Comparison of ENCODE assay signal across 9 cellular contexts in the genomic region with DNA sequence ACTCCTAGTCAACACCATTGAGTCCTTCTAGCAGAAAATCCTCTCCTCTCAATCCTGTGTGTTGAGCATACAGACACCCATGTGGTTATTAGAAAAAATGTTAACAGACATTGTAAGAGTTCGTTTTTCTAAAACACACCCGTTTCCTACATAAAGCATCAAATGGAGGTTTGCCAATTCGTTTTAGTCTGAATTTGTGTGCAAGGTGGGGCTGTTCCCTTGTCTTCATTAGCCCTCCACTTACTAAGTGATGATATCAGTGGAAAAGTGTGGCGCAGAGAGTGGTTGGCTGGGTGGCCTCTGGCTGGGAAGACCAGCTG. TPM values are rescaled to one million over a fixed set of nuclear protein-coding genes. Genes with fewer than 3 reads are reported as not detected.
DNase-seq lines count a peak whose midpoint lies in the region; ATAC-seq and TF ChIP-seq lines count a peak whose summit lies in the region.
"Had no signal": no experiment of that assay in that cellular context is flagged by ENCODE, and none has a peak within 500 bp of the region (broad histone marks: within the 10 kb centered on the region; RNA-seq: fewer than 3 reads in every experiment).

No MANE protein-coding gene starts in this region.

- H3K4me3 Mint-ChIP-seq in GM23338 (peak overlapping the region; percentile 47), T-helper 17 cell (peak overlapping the region; percentile 99)

- H3K36me3 Mint-ChIP-seq in GM23338 (ENCODE audit: low read depth): peaks cover 16% of the 10 kb centered on the region
- peaks cover 12% of the 10 kb centered on the region for H3K36me3 Mint-ChIP-seq in T-helper 17 cell (ENCODE audit: low read depth)

- DNase-seq in GM23338 (ENCODE audit: low spot score): no peak
- no peak for DNase-seq in T-helper 17 cell
- no peak for DNase-seq in HUDEP-2 (lab: John Stamatoyannopoulos, UW; ENCODE audit: unreplicated experiment in 76 of 76)
- DNase-seq in SIG-M5 (lab: John Stamatoyannopoulos, UW): no peak
- no peak for DNase-seq in GM13976 (ENCODE audit: low spot score)
- DNase-seq: left cardiac atrium had no signal

- peaks cover 6% of the 10 kb centered on the region; the same call in 1 of the 2 replicates for H3F3A ChIP-seq in GM23338 (replicated peaks; ENCODE audit: low read depth)

- H3K27me3 Mint-ChIP-seq in GM23338 (ENCODE audit: insufficient read depth, low read depth, poor library complexity) (peaks cover 24% of the 10 kb centered on the region), T-helper 17 cell (no peaks in the 10 kb centered on the region)

- in situ Hi-C loops in GM13976 (cut with MboI; ENCODE audit: low sequenced_read_pairs, unreplicated experiment): no loop called here

- H3K27ac ChIP-seq in GM23338 (ENCODE audit: low read depth): no peak overlapping the region
- H3K27ac ChIP-seq in gastroesophageal sphincter: peak overlapping the region in 3 of 4 donors; percentile 23 to 85 (median 27)
- no peak overlapping the region for H3K27ac ChIP-seq in rectal smooth muscle tissue (ENCODE audit: low read depth, low read length)

- H3K4me3 ChIP-seq in GM23338: peak overlapping the region; percentile 6
- H3K4me3 ChIP-seq in gastroesophageal sphincter: no peak overlapping the region
- H3K4me3 ChIP-seq in rectal smooth muscle tissue (ENCODE audit: low read length): peak overlapping the region; percentile 52

- TF ChIP-seq CTCF in GM23338 (conservative IDR thresholded peaks at IDR 0.05; ENCODE audit: low read depth in 2 of 2) (no peak), gastroesophageal sphincter (IDR thresholded peaks at IDR 0.05) (no peak), GM13976 (IDR thresholded peaks at IDR 0.05; ENCODE audit: borderline replicate concordance, control extremely low read depth, extremely low read depth, insufficient read depth, missing control alignments) (no peak)

- peak overlapping the region; percentile 62 for H3K4me2 ChIP-seq in GM23338

- H3K9me3 ChIP-seq in T-helper 17 cell (ENCODE audit: control insufficient read depth, low read length, poor library complexity, severe bottlenecking): no peaks in the 10 kb centered on the region
- no peaks in the 10 kb centered on the region for H3K9me3 ChIP-seq in gastroesophageal sphincter

- H2AFZ ChIP-seq in GM23338: no peak overlapping the region

- no peak for TF ChIP-seq EP300 in gastroesophageal sphincter (IDR thresholded peaks at IDR 0.05)

- H3K4me1 ChIP-seq in GM23338 (ENCODE audit: insufficient read depth): peaks cover 40% of the 10 kb centered on the region
- peaks cover 0 to 64% (median 9%) of the 10 kb centered on the region in 3 donors for H3K4me1 ChIP-seq in gastroesophageal sphincter
- no peaks in the 10 kb centered on the region for H3K4me1 ChIP-seq in rectal smooth muscle tissue (ENCODE audit: control insufficient read depth, insufficient read depth, low read length)

- TF ChIP-seq POLR2A in gastroesophageal sphincter (IDR thresholded peaks at IDR 0.05): no peak

- peaks cover 72% of the 10 kb centered on the region for H3K79me2 ChIP-seq in GM23338 (replicated peaks; ENCODE audit: insufficient read depth)

- H3K9ac ChIP-seq in rectal smooth muscle tissue (ENCODE audit: low read length): peak overlapping the region; percentile 25

- H3K27me3 ChIP-seq in GM23338 (ENCODE audit: insufficient read depth): no peaks in the 10 kb centered on the region
- H3K27me3 ChIP-seq in gastroesophageal sphincter: peaks cover 23% of the 10 kb centered on the region
- H3K27me3 ChIP-seq in rectal smooth muscle tissue (ENCODE audit: control insufficient read depth, insufficient read depth, low read length): no peaks in the 10 kb centered on the region

- ATAC-seq in GM23338 (no peak), T-helper 17 cell (no peak), gastroesophageal sphincter (no peak), GM21717 (IDR thresholded peaks at IDR 0.05; ENCODE audit: unreplicated experiment) (no peak)

- H3K9me2 ChIP-seq in GM23338 (ENCODE audit: insufficient read depth): no peaks in the 10 kb centered on the region

- WGBS in gastroesophageal sphincter (ENCODE audit: low coverage in 1 of 2), 2 donors: 56 to 60% methylated on average over 1 to 4 of the region's 4 CpGs

- H3K27ac Mint-ChIP-seq in GM23338 (no peak overlapping the region), T-helper 17 cell (peak overlapping the region; percentile 95)

- H3K36me3 ChIP-seq in GM23338 (ENCODE audit: insufficient read depth) (no peaks in the 10 kb centered on the region), gastroesophageal sphincter (no peaks in the 10 kb centered on the region), rectal smooth muscle tissue (ENCODE audit: control insufficient read depth, insufficient read depth, low read length) (no peaks in the 10 kb centered on the region)

- H3K4me1 Mint-ChIP-seq in GM23338 (peaks cover 52% of the 10 kb centered on the region), T-helper 17 cell (peaks cover 53% of the 10 kb centered on the region)

- no peaks in the 10 kb centered on the region for H3K9me3 Mint-ChIP-seq in GM23338

- H4K20me1 ChIP-seq in GM23338 (replicated peaks; ENCODE audit: insufficient read depth): peaks cover 51% of the 10 kb centered on the region

TF ChIP-seq in GM23338, 12 proteins besides CTCF, POLR2A, EP300 and RAD21 (continues in another document):
- no peak for TF ChIP-seq ZNF114 (CRISPR knock-in tag; IDR thresholded peaks at IDR 0.05)
- no peak for TF ChIP-seq ZNF331 (CRISPR knock-in tag; IDR thresholded peaks at IDR 0.05; ENCODE audit: low read depth)
- no peak for TF ChIP-seq EZH2phosphoT487 (IDR thresholded peaks at IDR 0.05; ENCODE audit: unreplicated experiment)
- no peak for TF ChIP-seq EZH2 (IDR thresholded peaks at IDR 0.05; ENCODE audit: low read depth, unreplicated experiment)
- TF ChIP-seq, protein P1, sequence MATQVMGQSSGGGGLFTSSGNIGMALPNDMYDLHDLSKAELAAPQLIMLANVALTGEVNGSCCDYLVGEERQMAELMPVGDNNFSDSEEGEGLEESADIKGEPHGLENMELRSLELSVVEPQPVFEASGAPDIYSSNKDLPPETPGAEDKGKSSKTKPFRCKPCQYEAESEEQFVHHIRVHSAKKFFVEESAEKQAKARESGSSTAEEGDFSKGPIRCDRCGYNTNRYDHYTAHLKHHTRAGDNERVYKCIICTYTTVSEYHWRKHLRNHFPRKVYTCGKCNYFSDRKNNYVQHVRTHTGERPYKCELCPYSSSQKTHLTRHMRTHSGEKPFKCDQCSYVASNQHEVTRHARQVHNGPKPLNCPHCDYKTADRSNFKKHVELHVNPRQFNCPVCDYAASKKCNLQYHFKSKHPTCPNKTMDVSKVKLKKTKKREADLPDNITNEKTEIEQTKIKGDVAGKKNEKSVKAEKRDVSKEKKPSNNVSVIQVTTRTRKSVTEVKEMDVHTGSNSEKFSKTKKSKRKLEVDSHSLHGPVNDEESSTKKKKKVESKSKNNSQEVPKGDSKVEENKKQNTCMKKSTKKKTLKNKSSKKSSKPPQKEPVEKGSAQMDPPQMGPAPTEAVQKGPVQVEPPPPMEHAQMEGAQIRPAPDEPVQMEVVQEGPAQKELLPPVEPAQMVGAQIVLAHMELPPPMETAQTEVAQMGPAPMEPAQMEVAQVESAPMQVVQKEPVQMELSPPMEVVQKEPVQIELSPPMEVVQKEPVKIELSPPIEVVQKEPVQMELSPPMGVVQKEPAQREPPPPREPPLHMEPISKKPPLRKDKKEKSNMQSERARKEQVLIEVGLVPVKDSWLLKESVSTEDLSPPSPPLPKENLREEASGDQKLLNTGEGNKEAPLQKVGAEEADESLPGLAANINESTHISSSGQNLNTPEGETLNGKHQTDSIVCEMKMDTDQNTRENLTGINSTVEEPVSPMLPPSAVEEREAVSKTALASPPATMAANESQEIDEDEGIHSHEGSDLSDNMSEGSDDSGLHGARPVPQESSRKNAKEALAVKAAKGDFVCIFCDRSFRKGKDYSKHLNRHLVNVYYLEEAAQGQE (IDR thresholded peaks at IDR 0.05; ENCODE audit: unreplicated experiment): no peak
- no peak for TF ChIP-seq CREB1 (CRISPR knock-in tag; IDR thresholded peaks at IDR 0.05; ENCODE audit: low read depth)
- TF ChIP-seq POLR2AphosphoS5 (IDR thresholded peaks at IDR 0.05; ENCODE audit: low read depth): no peak
- TF ChIP-seq STAT1 (IDR thresholded peaks at IDR 0.05; ENCODE audit: unreplicated experiment): no peak

RNA-seq across cellular contexts. Expression of a gene that starts 2.7 kb away (rescaled TPM):
- 85.8 and 100 TPM in 2 replicates for total RNA-seq in GM23338 (2014; rRNA removed; shearing (Covaris generic))
- 48.8 and 49.3 TPM in 2 replicates for polyA plus RNA-seq in GM23338 (2016; fragmentation: Nextera tagmentation; extraction: Ambion mirVana)
- total RNA-seq in T-helper 17 cell (100 to 1,000 TPM; 130 to 132 TPM), gastroesophageal sphincter (10 to 100 TPM; 10.3 to 25.7 (median 19.9) TPM)

RNA-seq across cellular contexts. Expression of a gene that starts 14.1 kb away (rescaled TPM):
- total RNA-seq in GM23338 (2014; rRNA removed; shearing (Covaris generic)): 3.4 and 5.2 TPM in 2 replicates
- 3.3 and 3.6 TPM in 2 replicates for polyA plus RNA-seq in GM23338 (2016; fragmentation: Nextera tagmentation; extraction: Ambion mirVana)
- total RNA-seq in T-helper 17 cell: 10 to 100 TPM; 41.4 to 83.3 TPM
- total RNA-seq in gastroesophageal sphincter: 1 to 10 TPM; 1.2 to 5.1 (median 2.0) TPM

RNA-seq across cellular contexts. Expression of a gene that starts 25.0 kb away (rescaled TPM):
- 37.5 and 62.1 TPM in 2 replicates for total RNA-seq in GM23338 (2014; rRNA removed; shearing (Covaris generic))
- polyA plus RNA-seq in GM23338 (2016; fragmentation: Nextera tagmentation; extraction: Ambion mirVana): 30.7 and 37.3 TPM in 2 replicates
- total RNA-seq in T-helper 17 cell (10 to 100 TPM; 32.3 to 32.8 TPM), gastroesophageal sphincter (10 to 100 TPM; 21.7 to 34.7 (median 26.3) TPM)

RNA-seq across cellular contexts. Expression of a gene that starts 38.4 kb away (rescaled TPM):
- not detected in 2 replicates for total RNA-seq in GM23338 (2014; rRNA removed; shearing (Covaris generic))
- not detected in 2 replicates for polyA plus RNA-seq in GM23338 (2016; fragmentation: Nextera tagmentation; extraction: Ambion mirVana)
- total RNA-seq in T-helper 17 cell (1 to 10 TPM in 1 of 2 donors, under 1 TPM in 1; 0.29 to 1.9 TPM), gastroesophageal sphincter (under 1 TPM in 1 of 4 donors, not detected in 3; 0.27 TPM)

Comparison
In these comparisons a context has a peak if more than half of its experiments do, and no peak if none do; other contexts are left out.
1. H3K27ac ChIP-seq: peak in gastroesophageal sphincter (3 of 4); none in GM23338 (single experiment) and rectal smooth muscle tissue (single experiment).
2. H3K4me3 ChIP-seq: peak in GM23338 (single experiment) and rectal smooth muscle tissue (single experiment); none in gastroesophageal sphincter (0 of 2).